Comparison of ENCODE assay signal across 22 cellular contexts in genomic region chr2:97763176-97763845, GRCh38. TPM values are rescaled to one million over a fixed set of nuclear protein-coding genes. Genes with fewer than 3 reads are reported as not detected.
A peak's percentile ranks its signal among the peaks of the same experiment; 100 is the strongest.
DNase-seq lines count a peak whose midpoint lies in the region; ATAC-seq and TF ChIP-seq lines count a peak whose summit lies in the region.
"Had no signal": no experiment of that assay in that cellular context is flagged by ENCODE, and none has a peak within 500 bp of the region (broad histone marks: within the 10 kb centered on the region; RNA-seq: fewer than 3 reads in every experiment).

No MANE protein-coding gene starts in this region.

- H3K4me1 Mint-ChIP-seq in T-helper 2 cell treated with Interferon-gamma antibody and Interleukin-4, amounts not matched to agents 5 μg/mL and 100 μg/mL, for 36 hours (ENCODE audit: low read depth): peaks cover 30% of the 10 kb centered on the region
- H3K4me1 Mint-ChIP-seq in effector memory CD8-positive, alpha-beta T cell (ENCODE audit: low read depth in 2 of 2): peaks cover 16 to 33% of the 10 kb centered on the region in 2 donors

- no peak for ATAC-seq in effector memory CD8-positive, alpha-beta T cell (replicated peaks)
- ATAC-seq: gastroesophageal sphincter, GM23338 had no signal

- no peak overlapping the region for H3K4me3 ChIP-seq in osteoblast (ENCODE audit: insufficient read depth, low read length)
- H3K4me3 ChIP-seq: A549, gastroesophageal sphincter, GM23338, Peyer's patch, transverse colon had no signal

- TF ChIP-seq CTCF in osteoblast (IDR thresholded peaks at IDR 0.05; ENCODE audit: extremely low read depth, low read depth, low read length): no peak

- no peaks in the 10 kb centered on the region for H3K27me3 Mint-ChIP-seq in T-helper 2 cell treated with Interferon-gamma antibody and Interleukin-4, amounts not matched to agents 5 μg/mL and 100 μg/mL, for 36 hours (ENCODE audit: low read depth)
- no peaks in the 10 kb centered on the region for H3K27me3 Mint-ChIP-seq in effector memory CD8-positive, alpha-beta T cell
- H3K27me3 Mint-ChIP-seq: activated CD4-positive, alpha-beta T cell treated with anti-CD3 and anti-CD28 coated beads, Interleukin-2, amount 10 ng/mL, durations not matched to agents 24 days and 14 days; CD4-positive, CD25-positive, alpha-beta regulatory T cell had no signal

- H3K27ac Mint-ChIP-seq in T-helper 2 cell treated with Interferon-gamma antibody and Interleukin-4, amounts not matched to agents 5 μg/mL and 100 μg/mL, for 36 hours: peak overlapping the region; percentile 41
- H3K27ac Mint-ChIP-seq in effector memory CD8-positive, alpha-beta T cell: peak overlapping the region; percentile 84 to 92
- H3K27ac Mint-ChIP-seq: activated CD4-positive, alpha-beta T cell treated with anti-CD3 and anti-CD28 coated beads, Interleukin-2, amount 10 ng/mL, durations not matched to agents 24 days and 14 days; GM23338 had no signal

- peaks cover 41% of the 10 kb centered on the region for H3K36me3 Mint-ChIP-seq in T-helper 2 cell treated with Interferon-gamma antibody and Interleukin-4, amounts not matched to agents 5 μg/mL and 100 μg/mL, for 36 hours (ENCODE audit: low read depth)
- peaks cover 36% of the 10 kb centered on the region for H3K36me3 Mint-ChIP-seq in effector memory CD8-positive, alpha-beta T cell (ENCODE audit: insufficient read depth)

- no peak overlapping the region for H2AFZ ChIP-seq in osteoblast (ENCODE audit: low read length)
- H2AFZ ChIP-seq: GM23338 had no signal

- H3K4me3 Mint-ChIP-seq in T-helper 2 cell treated with Interferon-gamma antibody and Interleukin-4, amounts not matched to agents 5 μg/mL and 100 μg/mL, for 36 hours: no peak overlapping the region
- peak overlapping the region in 1 of 2 donors; percentile 21 for H3K4me3 Mint-ChIP-seq in effector memory CD8-positive, alpha-beta T cell
- H3K4me3 Mint-ChIP-seq: activated CD4-positive, alpha-beta T cell treated with anti-CD3 and anti-CD28 coated beads, Interleukin-2, amount 10 ng/mL, durations not matched to agents 24 days and 14 days; GM23338 had no signal

- no peak for DNase-seq in T-helper 2 cell treated with Interferon-gamma antibody and Interleukin-4, amounts not matched to agents 5 μg/mL and 100 μg/mL, for 36 hours (ENCODE audit: low spot score)
- no peak for DNase-seq in T-helper 2 cell
- DNase-seq in LHCN-M2 (ENCODE audit: low read depth): peak; percentile 30
- no peak for DNase-seq in effector memory CD8-positive, alpha-beta T cell
- DNase-seq in osteoblast (ENCODE audit: insufficient read length, low spot score, missing footprints): peak; percentile 61
- DNase-seq in activated CD4-positive, alpha-beta T cell treated with anti-CD3 and anti-CD28 coated beads for 4 hours: no peak
- DNase-seq in activated CD4-positive, CD25-positive, alpha-beta regulatory T cell treated with anti-CD3 and anti-CD28 coated beads, Interleukin-2, amount 50 U/mL, for 72 hours: no peak
- no peak for DNase-seq in COLO668 (lab: John Stamatoyannopoulos, UW; ENCODE audit: unreplicated experiment)
- DNase-seq: activated CD4-positive, alpha-beta T cell treated with anti-CD3 and anti-CD28 coated beads, Interleukin-2, amount 10 ng/mL, durations not matched to agents 24 days and 14 days; aorta; CD4-positive, CD25-positive, alpha-beta regulatory T cell; DND-41; mammary epithelial cell; NCI-H1048; NCI-H82; Peyer's patch; stimulated activated CD4-positive, alpha-beta T cell treated with anti-CD3 and anti-CD28 coated beads, Interleukin-4, amount 100 ng/mL, for 4 hours; transverse colon had no signal

- H3K4me1 ChIP-seq in osteoblast (ENCODE audit: insufficient read depth, low read length): peaks cover 2% of the 10 kb centered on the region
- H3K4me1 ChIP-seq: A549, Peyer's patch, transverse colon had no signal

- no peak overlapping the region for H3K27ac ChIP-seq in osteoblast (ENCODE audit: low read depth, low read length)
- H3K27ac ChIP-seq: A549, gastroesophageal sphincter, neutrophil, Peyer's patch, transverse colon had no signal

- H4K20me1 ChIP-seq in osteoblast (ENCODE audit: insufficient read depth, low read length): no peaks in the 10 kb centered on the region

- no peaks in the 10 kb centered on the region for H3K27me3 ChIP-seq in osteoblast (ENCODE audit: insufficient read depth, low read length)
- H3K27me3 ChIP-seq: gastroesophageal sphincter, neutrophil, Peyer's patch, transverse colon had no signal

- peaks cover 55% of the 10 kb centered on the region for H3K36me3 ChIP-seq in osteoblast (ENCODE audit: insufficient read depth, low read length)

- H3K79me2 ChIP-seq in osteoblast (ENCODE audit: insufficient read depth, low read length): no peaks in the 10 kb centered on the region

- no peaks in the 10 kb centered on the region for H3K9me3 ChIP-seq in osteoblast (ENCODE audit: low read depth, low read length)
- H3K9me3 ChIP-seq: A549, gastroesophageal sphincter, neutrophil, Peyer's patch, transverse colon had no signal

- no peaks in the 10 kb centered on the region for H3K9me3 Mint-ChIP-seq in T-helper 2 cell treated with Interferon-gamma antibody and Interleukin-4, amounts not matched to agents 5 μg/mL and 100 μg/mL, for 36 hours
- H3K9me3 Mint-ChIP-seq in effector memory CD8-positive, alpha-beta T cell: no peaks in the 10 kb centered on the region
- H3K9me3 Mint-ChIP-seq: activated CD4-positive, alpha-beta T cell treated with anti-CD3 and anti-CD28 coated beads, Interleukin-2, amount 10 ng/mL, durations not matched to agents 24 days and 14 days; CD4-positive, CD25-positive, alpha-beta regulatory T cell; GM23338 had no signal

- H3K4me2 ChIP-seq in osteoblast (ENCODE audit: insufficient read depth, low read length): no peak overlapping the region
- H3K4me2 ChIP-seq: A549, GM23338 had no signal

RNA-seq across cellular contexts. Expression of gene ZAP70, which starts 49.9 kb away (rescaled TPM):
- total RNA-seq in LHCN-M2 (2014; rRNA removed) (0.40 TPM in 1 of 2 replicates, not detected in the other), osteoblast (under 0.01 TPM in 2 replicates)
- not detected for polyA plus RNA-seq in LHCN-M2 (2012)
- polyA plus RNA-seq: GM23338 had no signal

Comparison
In these comparisons a context has a peak if more than half of its experiments do, and no peak if none do; other contexts are left out.
1. DNase-seq: peak in LHCN-M2 (single experiment) and osteoblast (single experiment); none in T-helper 2 cell treated with Interferon-gamma antibody and Interleukin-4, amounts not matched to agents 5 μg/mL and 100 μg/mL, for 36 hours (single experiment), T-helper 2 cell (0 of 5), effector memory CD8-positive, alpha-beta T cell (0 of 3), activated CD4-positive, alpha-beta T cell treated with anti-CD3 and anti-CD28 coated beads for 4 hours (0 of 2), activated CD4-positive, CD25-positive, alpha-beta regulatory T cell treated with anti-CD3 and anti-CD28 coated beads, Interleukin-2, amount 50 U/mL, for 72 hours (single experiment) and COLO668 (single experiment).